In the genomic region with DNA sequence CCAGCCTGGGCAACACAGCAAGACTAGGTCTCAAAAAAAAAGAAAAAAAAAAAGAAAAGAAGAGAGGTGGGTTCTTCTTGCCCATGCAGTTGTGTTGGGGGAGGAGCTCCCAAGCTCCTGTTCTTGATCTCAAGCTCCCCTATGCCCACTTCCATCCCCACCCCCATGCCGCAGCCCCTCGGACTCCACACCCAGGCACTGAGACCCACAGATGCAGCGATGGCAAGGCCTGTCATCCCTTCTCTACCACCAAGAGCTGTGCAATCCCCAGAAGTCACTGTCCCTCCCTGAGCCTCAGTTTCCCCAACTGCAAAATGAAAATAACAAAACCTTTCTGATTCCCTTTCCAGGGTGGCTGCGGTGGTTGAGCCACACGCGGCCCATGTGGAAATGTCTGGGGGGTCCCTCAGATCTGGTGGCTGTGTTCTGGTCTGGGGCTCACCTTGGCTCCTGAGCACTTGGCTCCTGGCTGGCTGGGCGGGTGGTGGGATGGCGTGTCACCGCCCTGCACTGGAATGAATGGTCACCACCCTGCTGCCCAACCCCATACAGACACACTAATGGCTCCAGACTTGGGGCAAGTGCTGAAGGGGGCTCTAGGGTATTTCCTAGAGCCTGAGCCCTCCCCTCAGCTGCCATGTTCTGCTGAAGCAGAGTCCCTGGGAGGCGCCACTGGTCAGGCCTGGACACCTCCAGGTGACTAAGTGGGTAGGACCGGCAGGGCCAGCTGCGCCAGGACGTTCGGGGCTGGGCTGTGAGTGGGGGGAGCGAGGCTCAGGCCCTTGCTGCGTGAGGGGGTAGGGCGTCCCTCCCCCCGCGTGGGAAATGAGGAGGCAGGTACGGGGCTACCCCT, we compare ENCODE assay signal across 8 cellular contexts. TPM values are rescaled to one million over a fixed set of nuclear protein-coding genes. Genes with fewer than 3 reads are reported as not detected.
DNase-seq lines count a peak whose midpoint lies in the region; ATAC-seq and TF ChIP-seq lines count a peak whose summit lies in the region.

No MANE protein-coding gene starts in this region.

- peaks cover 2% of the 10 kb centered on the region for H3K4me1 Mint-ChIP-seq in nephron progenitor cell

- no peak for TF ChIP-seq POLR2A in testis (IDR thresholded peaks at IDR 0.05)

- peaks cover 68% of the 10 kb centered on the region for H3K27me3 Mint-ChIP-seq in nephron progenitor cell (ENCODE audit: low read depth, poor library complexity)

- no peak overlapping the region for H3K27ac Mint-ChIP-seq in nephron progenitor cell

- H3K27ac ChIP-seq in ACC112 (ENCODE audit: low read depth, low read length) (no peak overlapping the region), fibroblast of lung (ENCODE audit: insufficient read depth, low read length) (no peak overlapping the region), testis (no peak overlapping the region)

- H3K4me2 ChIP-seq in fibroblast of lung (ENCODE audit: extremely low read depth, insufficient read depth, low read length), result peak overlapping the region; percentile 13

- no peaks in the 10 kb centered on the region for H4K20me1 ChIP-seq in fibroblast of lung (ENCODE audit: control insufficient read depth, extremely low read depth, insufficient read depth, low read length)

- no peak overlapping the region for H3K9ac ChIP-seq in fibroblast of lung (ENCODE audit: insufficient read depth, low read length)

- H3K36me3 ChIP-seq in ACC112 (ENCODE audit: insufficient read depth, low read length) (no peaks in the 10 kb centered on the region), fibroblast of lung (ENCODE audit: control insufficient read depth, insufficient read depth, low read length) (no peaks in the 10 kb centered on the region), testis (ENCODE audit: low read depth, missing control alignments) (no peaks in the 10 kb centered on the region)

- no peaks in the 10 kb centered on the region for H3K36me3 Mint-ChIP-seq in nephron progenitor cell (ENCODE audit: low read depth)

- DNase-seq in LNCaP clone FGC (ENCODE audit: low read depth), result no peak
- no peak for DNase-seq in fibroblast of lung (ENCODE audit: low read depth in 2 of 2)
- DNase-seq in nephron progenitor cell, result peak; percentile 12
- DNase-seq in amniotic stem cell (lab: John Stamatoyannopoulos, UW), result no peak
- DNase-seq in testis, result no peak
- no peak for DNase-seq in NCI-H2196 (lab: John Stamatoyannopoulos, UW; ENCODE audit: unreplicated experiment)

- H2AFZ ChIP-seq in ACC112 (ENCODE audit: low read length, unreplicated experiment), result no peak overlapping the region
- H2AFZ ChIP-seq in fibroblast of lung (ENCODE audit: low read length), result no peak overlapping the region

- ATAC-seq in HG02852 (IDR thresholded peaks at IDR 0.05; ENCODE audit: unreplicated experiment), result no peak

- H3K4me1 ChIP-seq in ACC112 (ENCODE audit: control insufficient read depth, insufficient read depth, low read length, unreplicated experiment) (no peaks in the 10 kb centered on the region), fibroblast of lung (ENCODE audit: control insufficient read depth, extremely low read depth, insufficient read depth, low read length) (no peaks in the 10 kb centered on the region), testis (peaks cover 3% of the 10 kb centered on the region)

- TF ChIP-seq CTCF in LNCaP clone FGC (IDR thresholded peaks at IDR 0.05; ENCODE audit: control insufficient read depth, extremely low read depth, insufficient read depth) (0 out of 2 replicates have a peak, but pooled peaks have one; percentile 14), fibroblast of lung (conservative IDR thresholded peaks at IDR 0.05 in 1 of 2, IDR thresholded peaks at IDR 0.05 in 1 of 2; ENCODE audit: low read depth in 1 of 2, low read length in 2 of 2) (no peak), nephron progenitor cell (IDR thresholded peaks at IDR 0.05) (no peak), testis (IDR thresholded peaks at IDR 0.05) (no peak)

- H3K4me3 ChIP-seq in ACC112 (ENCODE audit: low read depth, low read length), result peak overlapping the region; percentile 68
- H3K4me3 ChIP-seq in LNCaP clone FGC (ENCODE audit: low read depth, low read length), result peak overlapping the region; percentile 71
- peak overlapping the region in 1 of 4 experiments; percentile 14 for H3K4me3 ChIP-seq in fibroblast of lung (replicated peaks in 1 of 4; ENCODE audit: control extremely low read depth in 1 of 4, insufficient read depth in 1 of 4, low read depth in 3 of 4, low read length in 4 of 4)
- peak overlapping the region in 1 of 2 donors; percentile 34 for H3K4me3 ChIP-seq in testis

- intact Hi-C loops in testis (cut with DNase I; ENCODE audit: low total_unique reads), result no loop called here

- H3K9me3 Mint-ChIP-seq in nephron progenitor cell, result no peaks in the 10 kb centered on the region

- H3K4me3 Mint-ChIP-seq in nephron progenitor cell, result no peak overlapping the region

- WGBS in testis, 2 donors, result 41% methylated on average over 10 to 20 of the region's 20 CpGs

- H3K27me3 ChIP-seq in ACC112 (ENCODE audit: insufficient read depth, low read length) (peaks cover 61% of the 10 kb centered on the region), fibroblast of lung (ENCODE audit: control insufficient read depth, insufficient read depth, low read length) (peaks cover 9% of the 10 kb centered on the region), testis (no peaks in the 10 kb centered on the region)

- H3K79me2 ChIP-seq in ACC112 (ENCODE audit: control insufficient read depth, insufficient read depth, low read length, unreplicated experiment) (no peaks in the 10 kb centered on the region), fibroblast of lung (ENCODE audit: control insufficient read depth, insufficient read depth, low read length) (no peaks in the 10 kb centered on the region)

- H3K9me3 ChIP-seq in fibroblast of lung (ENCODE audit: control insufficient read depth, insufficient read depth, low read depth, low read length), result no peaks in the 10 kb centered on the region
- no peaks in the 10 kb centered on the region for H3K9me3 ChIP-seq in testis

RNA-seq across cellular contexts. Expression of a gene that starts 22.5 kb away (rescaled TPM):
- total RNA-seq in fibroblast of lung (under 0.01 and 2.0 TPM in 2 replicates), testis (10 to 100 TPM; 18.3 to 21.2 TPM)
- polyA plus RNA-seq in fibroblast of lung (0.01 and 0.15 TPM in 2 replicates), testis (ENCODE audit: insufficient read depth, low read depth, low replicate concordance) (5.6 TPM)
- 0.03 and 0.48 TPM in 2 replicates for polyA plus RNA-seq in fibroblast of lung (2012)
- 0.08 and 0.26 TPM in 2 replicates for polyA minus RNA-seq in fibroblast of lung (ENCODE audit: low replicate concordance)

RNA-seq across cellular contexts. Expression of a gene that starts 30.4 kb away (rescaled TPM):
- not detected in 2 replicates for total RNA-seq in fibroblast of lung
- polyA plus RNA-seq in fibroblast of lung, result not detected in 2 replicates
- polyA plus RNA-seq in fibroblast of lung (2012), result not detected in 2 replicates
- not detected in 2 replicates for polyA minus RNA-seq in fibroblast of lung (ENCODE audit: low replicate concordance)
- total RNA-seq in testis, result 1 to 10 TPM; 2.7 to 3.7 TPM
- 3.3 TPM for polyA plus RNA-seq in testis (ENCODE audit: insufficient read depth, low read depth, low replicate concordance)
